9 cellular contexts compared by ENCODE assay signal in the genomic region with DNA sequence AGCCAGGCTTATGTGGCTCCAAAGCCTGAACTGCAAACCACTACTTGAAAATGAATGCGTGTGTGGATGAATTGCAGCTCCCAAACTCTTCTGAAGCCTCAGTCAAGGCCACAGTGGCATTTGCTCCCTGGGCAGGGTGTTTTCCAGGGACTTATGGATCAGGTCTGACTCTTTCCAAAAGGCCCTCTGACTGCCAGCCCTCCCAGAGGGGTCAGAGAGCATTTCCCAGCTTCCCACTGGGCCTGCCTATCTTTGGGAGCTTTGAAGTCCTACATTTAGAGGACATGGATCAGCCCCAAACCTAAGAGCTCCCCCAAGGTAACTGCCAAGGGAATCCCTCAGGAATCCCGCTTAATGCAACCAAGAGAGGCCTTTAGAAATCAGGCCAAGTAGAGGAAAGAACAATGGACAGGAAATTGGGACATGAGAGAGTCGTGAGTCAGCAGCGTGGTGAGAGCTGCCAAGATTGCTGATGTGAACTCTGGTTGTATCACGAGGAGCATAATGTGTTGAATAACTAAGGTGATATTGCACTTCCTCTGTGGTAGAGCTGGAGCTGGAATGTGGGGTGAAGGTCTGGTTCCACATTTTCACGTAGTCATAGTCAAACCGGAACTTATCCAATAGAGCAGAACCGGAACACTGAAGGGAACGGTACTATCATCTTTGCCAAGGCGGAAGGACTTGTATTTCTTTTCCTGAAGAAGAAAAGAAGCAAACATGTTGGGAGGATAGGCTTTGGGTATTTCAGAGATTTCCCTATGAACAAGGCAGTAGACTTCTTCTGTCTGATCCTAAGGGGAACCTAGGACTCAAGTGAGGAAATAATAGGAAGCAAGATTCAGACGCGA.
A peak's percentile ranks its signal among the peaks of the same experiment; 100 is the strongest.
DNase-seq lines count a peak whose midpoint lies in the region; ATAC-seq and TF ChIP-seq lines count a peak whose summit lies in the region.
"Had no signal": no experiment of that assay in that cellular context is flagged by ENCODE, and none has a peak within 500 bp of the region (broad histone marks: within the 10 kb centered on the region; RNA-seq: fewer than 3 reads in every experiment).

No MANE protein-coding gene starts in this region.

- H4K20me1 ChIP-seq in OCI-LY3 (ENCODE audit: insufficient read depth, low read length): no peaks in the 10 kb centered on the region

- H3K4me3 ChIP-seq in OCI-LY3 (ENCODE audit: low read length) (peak overlapping the region; percentile 42), colonic mucosa (no peak overlapping the region), uterus (no peak overlapping the region)

- intact Hi-C loops in colonic mucosa (cut with DNase I) (no loop called here), uterus (cut with DNase I; ENCODE audit: low total_unique reads) (no loop called here)

- peak overlapping the region; percentile 25; the same call in 1 of the 2 replicates for H3K9ac ChIP-seq in OCI-LY3 (ENCODE audit: low read length)
- H3K9ac ChIP-seq in colonic mucosa (ENCODE audit: low read depth in 2 of 2, low read length in 2 of 2): peak overlapping the region in 1 of 2 donors; percentile 35

- DNase-seq in NCI-H345 (lab: John Stamatoyannopoulos, UW) (peak; percentile 48), NCI-H345 treated with DMSO at 0.1 percent for 48 hours (lab: John Stamatoyannopoulos, UW; ENCODE audit: unreplicated experiment) (no peak), colonic mucosa (peak; percentile 70), medulla oblongata (ENCODE audit: extremely low spot score) (peak; percentile 74), uterus (peak; percentile 59 to 71)
- DNase-seq: CD4-positive, CD25-positive, alpha-beta regulatory T cell had no signal

- no peak for ATAC-seq in HG03196 (IDR thresholded peaks at IDR 0.05; ENCODE audit: unreplicated experiment)
- no peak for ATAC-seq in HG03045 (IDR thresholded peaks at IDR 0.05; ENCODE audit: unreplicated experiment)

- TF ChIP-seq CTCF in OCI-LY3 (IDR thresholded peaks at IDR 0.05; ENCODE audit: low read depth, low read length) (no peak), colonic mucosa (IDR thresholded peaks at IDR 0.05) (no peak), uterus (IDR thresholded peaks at IDR 0.05) (no peak)

- no peaks in the 10 kb centered on the region for H3K27me3 ChIP-seq in OCI-LY3 (ENCODE audit: low read depth, low read length)
- no peaks in the 10 kb centered on the region for H3K27me3 ChIP-seq in colonic mucosa
- no peaks in the 10 kb centered on the region for H3K27me3 ChIP-seq in uterus

- H3K9me3 ChIP-seq in OCI-LY3 (ENCODE audit: insufficient read depth, low read length) (no peaks in the 10 kb centered on the region), colonic mucosa (no peaks in the 10 kb centered on the region), uterus (no peaks in the 10 kb centered on the region)

- H3K4me1 ChIP-seq in OCI-LY3 (ENCODE audit: low read length) (peaks cover 34% of the 10 kb centered on the region), colonic mucosa (peaks cover 4% of the 10 kb centered on the region), uterus (no peaks in the 10 kb centered on the region)

- peak overlapping the region; percentile 67 for H3K4me2 ChIP-seq in OCI-LY3 (ENCODE audit: low read length)

- no peaks in the 10 kb centered on the region for H3K79me2 ChIP-seq in OCI-LY3 (ENCODE audit: low read length)

- H3K36me3 ChIP-seq in OCI-LY3 (replicated peaks; ENCODE audit: low read depth, low read length) (no peaks in the 10 kb centered on the region), colonic mucosa (no peaks in the 10 kb centered on the region), uterus (no peaks in the 10 kb centered on the region)

- H3K27ac ChIP-seq in OCI-LY3 (ENCODE audit: low read length) (peak overlapping the region; percentile 62), colonic mucosa (peak overlapping the region; percentile 31), uterus (peak overlapping the region in 1 of 2 donors; percentile 21)

- H2AFZ ChIP-seq in OCI-LY3 (ENCODE audit: low read depth, low read length): peak overlapping the region; percentile 62

- TF ChIP-seq POLR2A in uterus (IDR thresholded peaks at IDR 0.05): no peak
